ENCODE assay signal across 18 cellular contexts in the genomic region with DNA sequence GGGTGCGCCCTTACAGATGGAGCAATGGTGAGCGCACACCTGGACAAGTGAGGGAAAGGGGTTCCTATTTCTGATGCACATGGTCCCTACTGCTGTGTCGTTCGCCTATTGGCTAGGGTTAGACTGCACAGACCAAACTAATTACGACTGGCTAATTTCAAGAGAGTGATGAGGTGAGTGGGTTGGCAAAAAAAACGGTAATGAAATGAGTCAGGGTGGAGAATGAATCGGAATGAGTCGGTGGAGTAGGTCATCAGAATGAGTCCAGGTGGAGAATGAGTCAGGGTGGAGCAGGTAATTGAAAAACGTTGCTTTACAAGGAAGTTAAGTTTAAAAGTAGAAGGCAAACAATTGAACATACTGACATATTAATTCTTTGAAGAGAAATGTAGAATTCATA.
A peak's percentile ranks its signal among the peaks of the same experiment; 100 is the strongest.
DNase-seq lines count a peak whose midpoint lies in the region; ATAC-seq, FAIRE-seq and TF ChIP-seq lines count a peak whose summit lies in the region.
"Had no signal": no experiment of that assay in that cellular context is flagged by ENCODE, and none has a peak within 500 bp of the region (broad histone marks: within the 10 kb centered on the region; RNA-seq: fewer than 3 reads in every experiment).

No MANE protein-coding gene starts in this region.

- H3K4me1 Mint-ChIP-seq in Caco-2 (ENCODE audit: low read depth, unreplicated experiment): peaks cover 8% of the 10 kb centered on the region

- no peak overlapping the region for H3K4me3 Mint-ChIP-seq in Caco-2 (ENCODE audit: unreplicated experiment)
- H3K4me3 Mint-ChIP-seq: natural killer cell treated with Interleukin-12 subunit alpha and Interleukin-12 subunit beta and Interleukin-15 and Interleukin-18, amount 100 ng/mL, for 72 hours; T-helper 1 cell treated with Interleukin-12 subunit alpha and Interleukin-12 subunit beta and Interleukin-4 antibody, amounts not matched to agents 30 μg/mL and 1 μg/mL, for 36 hours had no signal

- BruUV-seq in Caco-2 (replicated peaks; lab: Mats Ljungman, UMichigan): no TSS peak

- H3K4me3 ChIP-seq in BLaER1: no peak overlapping the region
- H3K4me3 ChIP-seq in DOHH2 (ENCODE audit: low read length): no peak overlapping the region
- H3K4me3 ChIP-seq in RWPE2 (ENCODE audit: severe bottlenecking): no peak overlapping the region
- no peak overlapping the region for H3K4me3 ChIP-seq in pancreas
- no peak overlapping the region for H3K4me3 ChIP-seq in Caco-2 (ENCODE audit: low read depth, low read length)
- H3K4me3 ChIP-seq: uterus had no signal

- ATAC-seq in RWPE2 (ENCODE audit: low read depth): peak; percentile 80; the same call in 2 of the 3 replicates
- peak; percentile 92 for ATAC-seq in left colon
- ATAC-seq in HG03045 (IDR thresholded peaks at IDR 0.05; ENCODE audit: unreplicated experiment): no peak
- no peak for ATAC-seq in pancreas
- ATAC-seq: left lobe of liver had no signal

- H3K36me3 ChIP-seq in BLaER1 (no peaks in the 10 kb centered on the region), DOHH2 (ENCODE audit: control insufficient read depth, low read length) (no peaks in the 10 kb centered on the region), RWPE2 (ENCODE audit: low read depth) (no peaks in the 10 kb centered on the region), pancreas (no peaks in the 10 kb centered on the region), Caco-2 (ENCODE audit: control insufficient read depth, insufficient read depth, low read length) (no peaks in the 10 kb centered on the region)
- H3K36me3 ChIP-seq: uterus had no signal

- WGBS in pancreas, 2 donors: 67 to 76% methylated on average over 9 of the region's 9 CpGs

- no peaks in the 10 kb centered on the region for H3K79me2 ChIP-seq in DOHH2 (ENCODE audit: control insufficient read depth, low read length)

- H3K9ac ChIP-seq in BLaER1: no peak overlapping the region

- H4K20me1 ChIP-seq in BLaER1 (no peaks in the 10 kb centered on the region), DOHH2 (ENCODE audit: control insufficient read depth, insufficient read depth, low read depth, low read length) (no peaks in the 10 kb centered on the region)

- TF ChIP-seq CTCF in DOHH2 (IDR thresholded peaks at IDR 0.05; ENCODE audit: low read depth, low read length, poor library complexity, severe bottlenecking) (no peak), RWPE2 (IDR thresholded peaks at IDR 0.05; ENCODE audit: poor library complexity, severe bottlenecking) (no peak), pancreas (IDR thresholded peaks at IDR 0.05) (no peak), Caco-2 (IDR thresholded peaks at IDR 0.05; ENCODE audit: insufficient read depth in 1 of 2, low read depth in 1 of 2, low read length in 1 of 2, severe bottlenecking in 1 of 2, unreplicated experiment in 1 of 2) (no peak)

- no peaks in the 10 kb centered on the region for H3K36me3 Mint-ChIP-seq in Caco-2 (ENCODE audit: insufficient read depth, unreplicated experiment)
- H3K36me3 Mint-ChIP-seq: CD4-positive, alpha-beta memory T cell; natural killer cell treated with Interleukin-12 subunit alpha and Interleukin-12 subunit beta and Interleukin-15 and Interleukin-18, amount 100 ng/mL, for 72 hours had no signal

- H3K27ac ChIP-seq in BLaER1: no peak overlapping the region
- H3K27ac ChIP-seq in DOHH2 (ENCODE audit: low read depth, low read length): no peak overlapping the region
- no peak overlapping the region for H3K27ac ChIP-seq in RWPE2 (ENCODE audit: poor library complexity, severe bottlenecking)
- no peak overlapping the region for H3K27ac ChIP-seq in pancreas
- H3K27ac ChIP-seq: HL-60, uterus had no signal

- peaks cover 15% of the 10 kb centered on the region for H3K4me1 ChIP-seq in BLaER1
- peaks cover 14% of the 10 kb centered on the region for H3K4me1 ChIP-seq in DOHH2 (ENCODE audit: control insufficient read depth, low read length)
- H3K4me1 ChIP-seq in RWPE2 (ENCODE audit: insufficient read depth, poor library complexity, severe bottlenecking): peaks cover 3% of the 10 kb centered on the region
- no peaks in the 10 kb centered on the region for H3K4me1 ChIP-seq in pancreas
- peaks cover 16% of the 10 kb centered on the region for H3K4me1 ChIP-seq in Caco-2
- H3K4me1 ChIP-seq: uterus had no signal

- no peaks in the 10 kb centered on the region for H3F3A ChIP-seq in DOHH2 (ENCODE audit: control insufficient read depth, insufficient read depth)

- intact Hi-C loops in left colon (cut with DNase I, micrococcal nuclease) (no loop called here), pancreas (cut with DNase I) (no loop called here), Caco-2 (cut with micrococcal nuclease; ENCODE audit: unreplicated experiment) (no loop called here)

- CTCF ChIA-PET in Caco-2 (lab: Charles Lee): no interaction called here

- FAIRE-seq in pancreas (lab: Jason Lieb, UNC): no peak
- FAIRE-seq: RCC 7860 had no signal

- no peaks in the 10 kb centered on the region for H3K9me2 ChIP-seq in DOHH2 (replicated peaks; ENCODE audit: control insufficient read depth, low read length)

- DNase-seq in RWPE2 (ENCODE audit: low spot score): no peak
- no peak for DNase-seq in left colon
- no peak for DNase-seq in pancreas
- no peak for DNase-seq in Caco-2
- DNase-seq: CD4-positive, alpha-beta memory T cell; hippocampal formation; NCI-H1694 treated with DMSO at 0.1 percent for 48 hours; NCI-H526 treated with DMSO at 0.1 percent for 48 hours; stimulated activated naive CD4-positive, alpha-beta T cell; uterus had no signal

- H3K27me3 ChIP-seq in BLaER1 (no peaks in the 10 kb centered on the region), DOHH2 (ENCODE audit: control insufficient read depth, low read length) (no peaks in the 10 kb centered on the region; the same call in 1 of the 2 replicates), RWPE2 (ENCODE audit: insufficient read depth, poor library complexity, severe bottlenecking) (no peaks in the 10 kb centered on the region), pancreas (no peaks in the 10 kb centered on the region), Caco-2 (replicated peaks; ENCODE audit: control insufficient read depth, insufficient read depth, low read length) (no peaks in the 10 kb centered on the region)
- H3K27me3 ChIP-seq: uterus had no signal

- POLR2A ChIA-PET in Caco-2 (lab: Charles Lee): no interaction called here

- H3K27ac Mint-ChIP-seq in Caco-2 (ENCODE audit: unreplicated experiment): no peak overlapping the region
- H3K27ac Mint-ChIP-seq: natural killer cell treated with Interleukin-12 subunit alpha and Interleukin-12 subunit beta and Interleukin-15 and Interleukin-18, amount 100 ng/mL, for 72 hours; T-helper 1 cell treated with Interleukin-12 subunit alpha and Interleukin-12 subunit beta and Interleukin-4 antibody, amounts not matched to agents 30 μg/mL and 1 μg/mL, for 36 hours had no signal

- no peaks in the 10 kb centered on the region for H3K27me3 Mint-ChIP-seq in Caco-2 (ENCODE audit: insufficient read depth, unreplicated experiment)
- H3K27me3 Mint-ChIP-seq: CD4-positive, alpha-beta memory T cell had no signal

- H3K4me2 ChIP-seq in BLaER1 (peak overlapping the region; percentile 66), DOHH2 (ENCODE audit: low read length) (peak overlapping the region; percentile 38; the same call in 1 of the 2 replicates)

- no peaks in the 10 kb centered on the region for H3K9me3 ChIP-seq in BLaER1
- no peaks in the 10 kb centered on the region for H3K9me3 ChIP-seq in DOHH2 (ENCODE audit: control insufficient read depth, insufficient read depth, low read length)
- H3K9me3 ChIP-seq in RWPE2 (ENCODE audit: severe bottlenecking): no peaks in the 10 kb centered on the region
- H3K9me3 ChIP-seq in pancreas: no peaks in the 10 kb centered on the region
- no peaks in the 10 kb centered on the region for H3K9me3 ChIP-seq in Caco-2
- H3K9me3 ChIP-seq: uterus had no signal

- no peaks in the 10 kb centered on the region for H3K9me3 Mint-ChIP-seq in Caco-2 (ENCODE audit: unreplicated experiment)
- H3K9me3 Mint-ChIP-seq: CD4-positive, alpha-beta memory T cell; natural killer cell treated with Interleukin-12 subunit alpha and Interleukin-12 subunit beta and Interleukin-15 and Interleukin-18, amount 100 ng/mL, for 72 hours; T-helper 1 cell treated with Interleukin-12 subunit alpha and Interleukin-12 subunit beta and Interleukin-4 antibody, amounts not matched to agents 30 μg/mL and 1 μg/mL, for 36 hours had no signal

Comparison
In these comparisons a context has a peak if more than half of its experiments do, and no peak if none do; other contexts are left out.
1. ATAC-seq: peak in RWPE2 (single experiment) and left colon (single experiment); none in HG03045 (single experiment) and pancreas (0 of 4).